24 cellular contexts compared by ENCODE assay signal in genomic region chr9:82512724-82513123, GRCh38.
"Had no signal": no experiment of that assay in that cellular context is flagged by ENCODE, and none has a peak within 500 bp of the region (broad histone marks: within the 10 kb centered on the region; RNA-seq: fewer than 3 reads in every experiment).

No MANE protein-coding gene starts in this region.

- H3K27me3 ChIP-seq: esophagus squamous epithelium, gastrocnemius medialis, hepatocyte, ovary, stomach, suprapubic skin, tibial artery, upper lobe of right lung had no signal

- H3K9me3 ChIP-seq: esophagus squamous epithelium, gastrocnemius medialis, ovary, stomach, suprapubic skin, tibial artery, upper lobe of right lung had no signal

- DNase-seq: activated CD4-positive, alpha-beta T cell treated with anti-CD3 and anti-CD28 coated beads for 48 hours; activated CD4-positive, alpha-beta T cell treated with anti-CD3 and anti-CD28 coated beads, Interleukin-2, amount 50 U/mL, for 48 hours; activated CD8-positive, alpha-beta memory T cell treated with anti-CD3 and anti-CD28 coated beads for 24 hours; activated effector memory CD4-positive, alpha-beta T cell treated with Interleukin-2 at 50 U/mL for 16 hours; activated naive CD4-positive, alpha-beta T cell treated with anti-CD3 and anti-CD28 coated beads for 36 hours; activated naive CD8-positive, alpha-beta T cell treated with anti-CD3 and anti-CD28 coated beads for 36 hours; dermis blood vessel endothelial cell; effector CD4-positive, alpha-beta T cell; esophagus squamous epithelium; gastrocnemius medialis; islet precursor cell; left cardiac atrium; midbrain; natural killer cell; stimulated activated CD4-positive, alpha-beta T cell treated with anti-CD3 and anti-CD28 coated beads, Interleukin-1b, Interleukin-23, amount 100 ng/mL, for 48 hours; stimulated activated naive B cell treated with anti-CD40 and anti-IgM and Interleukin-4, amounts not matched to agents 10 μg/mL and 1 μg/mL and 100 μg/mL, for 72 hours; stomach; tibial artery; upper lobe of right lung had no signal

- H3K36me3 ChIP-seq: esophagus squamous epithelium, gastrocnemius medialis, ovary, stomach, suprapubic skin, tibial artery, upper lobe of right lung had no signal

- ATAC-seq: natural killer cell; stimulated activated naive B cell treated with anti-CD40 and anti-IgM and Interleukin-4, amounts not matched to agents 10 μg/mL and 1 μg/mL and 100 μg/mL, for 72 hours; upper lobe of right lung had no signal

- H3K4me3 ChIP-seq: esophagus squamous epithelium, gastrocnemius medialis, hepatocyte, ovary, smooth muscle cell, stomach, suprapubic skin, tibial artery, upper lobe of right lung had no signal

- H3K27ac ChIP-seq: gastrocnemius medialis, hepatocyte, ovary, stomach, suprapubic skin, upper lobe of right lung, VCaP had no signal
